22 cellular contexts compared by ENCODE assay signal in the genomic region with DNA sequence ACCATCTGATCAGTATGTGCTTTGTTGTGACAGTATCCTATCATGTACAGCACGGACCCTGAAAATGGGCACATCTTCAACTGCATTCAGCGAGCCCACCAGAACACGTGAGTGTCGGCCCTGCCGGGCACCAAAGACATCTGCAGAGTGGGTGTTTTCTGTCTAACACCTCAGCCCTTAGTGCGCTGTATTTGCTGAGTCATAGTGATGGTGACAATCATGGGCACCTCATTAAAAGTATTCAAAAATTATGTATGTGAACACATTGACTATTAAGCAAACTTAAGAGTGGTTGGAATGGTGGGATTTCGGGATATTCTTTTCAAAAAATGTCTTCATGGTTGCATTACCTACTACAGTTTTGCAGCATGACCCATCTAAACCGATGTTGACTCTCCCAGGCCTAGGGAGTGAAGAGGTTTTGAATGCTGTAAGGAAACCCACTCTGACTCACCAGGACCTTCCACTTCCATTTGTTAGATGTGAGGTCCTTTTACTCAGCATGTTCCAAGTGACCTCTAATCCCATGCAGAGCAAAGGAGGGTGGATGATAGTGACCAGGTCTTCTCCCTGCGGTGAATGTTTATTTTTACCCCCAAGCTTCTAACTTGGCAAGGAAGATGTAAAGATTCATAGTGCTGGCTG.
"Had no signal": no experiment of that assay in that cellular context is flagged by ENCODE, and none has a peak within 500 bp of the region (broad histone marks: within the 10 kb centered on the region; RNA-seq: fewer than 3 reads in every experiment).

No MANE protein-coding gene starts in this region.

- H3K27me3 ChIP-seq: ascending aorta, breast epithelium, heart right ventricle, left lung, neural progenitor cell, right atrium auricular region, stomach, testis, upper lobe of left lung had no signal

- H3K4me1 ChIP-seq: breast epithelium, neural progenitor cell had no signal

- H3K9me3 ChIP-seq: ascending aorta, breast epithelium, heart right ventricle, left lung, mucosa of descending colon, right atrium auricular region, SK-N-SH, stomach, testis, upper lobe of left lung had no signal

- H3K9ac ChIP-seq: neural progenitor cell, SK-N-SH had no signal

- DNase-seq: activated CD4-positive, alpha-beta T cell treated with anti-CD3 and anti-CD28 coated beads, Interleukin-2, amount 10 ng/mL, durations not matched to agents 24 days and 14 days; activated CD8-positive, alpha-beta memory T cell treated with anti-CD3 and anti-CD28 coated beads, Interleukin-2, amount 50 U/mL, for 48 hours; activated CD8-positive, alpha-beta T cell treated with anti-CD3 and anti-CD28 coated beads for 36 hours; activated effector memory CD4-positive, alpha-beta T cell treated with anti-CD3 and anti-CD28 coated beads, Interleukin-2, amount 50 U/mL, for 16 hours; activated naive CD4-positive, alpha-beta T cell treated with anti-CD3 and anti-CD28 coated beads, Interleukin-2, amount 50 U/mL, for 16 hours; activated T-cell treated with anti-CD3 and anti-CD28 coated beads, Interleukin-2, amount 50 U/mL, for 48 hours; heart right ventricle; left lung; mucosa of descending colon; naive B cell; SK-N-SH; stimulated activated CD4-positive, alpha-beta T cell treated with anti-CD3 and anti-CD28 coated beads, Interleukin-4, amount 100 ng/mL, for 1 hour; stomach; T-cell; testis had no signal

- H3K4me2 ChIP-seq: neural progenitor cell, SK-N-SH had no signal

- H3K27ac ChIP-seq: ascending aorta, breast epithelium, left lung, neural progenitor cell, right atrium auricular region, skin epidermis, stomach, upper lobe of left lung had no signal

- H2AFZ ChIP-seq: neural progenitor cell had no signal

- ATAC-seq: activated CD8-positive, alpha-beta T cell treated with anti-CD3 and anti-CD28 coated beads for 36 hours; heart right ventricle; left lung; mucosa of descending colon; stimulated activated effector memory CD8-positive, alpha-beta T cell treated with anti-CD3 and anti-CD28 coated beads, Interleukin-12 subunit alpha, Interleukin-12 subunit beta, amount 100 ng/mL, for 72 hours; T-cell had no signal

- H3K4me3 ChIP-seq: ascending aorta, breast epithelium, heart right ventricle, left lung, mucosa of descending colon, neural progenitor cell, right atrium auricular region, skin epidermis, stomach, testis, upper lobe of left lung had no signal

- H3K36me3 ChIP-seq: breast epithelium, neural progenitor cell had no signal
